In the genomic region with DNA sequence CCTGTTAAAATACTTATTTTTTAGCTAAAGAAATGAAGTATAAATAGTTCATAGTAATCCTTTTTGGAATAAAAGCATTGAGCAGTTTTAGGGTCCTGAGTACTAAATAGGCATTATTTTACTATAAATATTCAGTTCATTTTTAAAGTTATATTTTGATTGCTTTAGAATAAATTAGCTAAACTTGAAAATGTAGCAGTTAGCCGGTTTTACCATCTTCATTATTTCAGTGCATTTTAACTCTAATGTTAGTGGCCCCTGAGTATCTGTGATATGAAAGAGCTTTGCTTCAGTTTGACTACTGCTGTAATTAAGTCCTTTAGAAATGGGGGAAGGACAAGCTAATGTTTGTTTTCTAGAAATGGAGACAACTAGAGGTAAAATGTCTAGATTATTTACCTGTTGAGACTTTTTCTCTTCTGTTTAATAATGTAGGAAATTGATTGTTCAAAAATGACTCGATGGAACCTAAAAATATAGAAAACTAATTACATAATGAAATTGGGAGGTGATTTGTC, we compare ENCODE assay signal across 8 cellular contexts. TPM values are rescaled to one million over a fixed set of nuclear protein-coding genes. Genes with fewer than 3 reads are reported as not detected.
DNase-seq lines count a peak whose midpoint lies in the region; ATAC-seq and TF ChIP-seq lines count a peak whose summit lies in the region.

No MANE protein-coding gene starts in this region.

- intact Hi-C loops in posterior cingulate gyrus (cut with DNase I): no loop called here

- no peak overlapping the region for H3K27ac Mint-ChIP-seq in activated naive CD4-positive, alpha-beta T cell treated with anti-CD3 and anti-CD28 coated beads, Interleukin-2, amount 50 U/mL, for 24 hours
- H3K27ac Mint-ChIP-seq in type B pancreatic cell: no peak overlapping the region

- TF ChIP-seq CTCF in fibroblast of villous mesenchyme (IDR thresholded peaks at IDR 0.05; ENCODE audit: insufficient read depth, low read depth, low read length) (no peak), type B pancreatic cell (conservative IDR thresholded peaks at IDR 0.05) (no peak)

- in situ Hi-C loops in SK-MEL-5 (cut with HindIII; ENCODE audit: low pct_unique_long_range_greater_than_20kb, low sequenced_read_pairs): no loop called here

- H3K4me3 Mint-ChIP-seq in activated naive CD4-positive, alpha-beta T cell treated with anti-CD3 and anti-CD28 coated beads, Interleukin-2, amount 50 U/mL, for 24 hours: peak overlapping the region; percentile 90
- peak overlapping the region; percentile 99 for H3K4me3 Mint-ChIP-seq in type B pancreatic cell

- ATAC-seq in HG02938 (IDR thresholded peaks at IDR 0.05; ENCODE audit: unreplicated experiment) (no peak), HG03108 (IDR thresholded peaks at IDR 0.05; ENCODE audit: unreplicated experiment) (no peak)

- no peaks in the 10 kb centered on the region for H3K9me3 Mint-ChIP-seq in activated naive CD4-positive, alpha-beta T cell treated with anti-CD3 and anti-CD28 coated beads, Interleukin-2, amount 50 U/mL, for 24 hours
- no peaks in the 10 kb centered on the region for H3K9me3 Mint-ChIP-seq in type B pancreatic cell

- H3K4me3 ChIP-seq in fibroblast of villous mesenchyme (ENCODE audit: low read depth, low read length): peak overlapping the region; percentile 97

- peaks cover 17% of the 10 kb centered on the region for H3K36me3 Mint-ChIP-seq in activated naive CD4-positive, alpha-beta T cell treated with anti-CD3 and anti-CD28 coated beads, Interleukin-2, amount 50 U/mL, for 24 hours
- no peaks in the 10 kb centered on the region for H3K36me3 Mint-ChIP-seq in type B pancreatic cell

- H3K27me3 Mint-ChIP-seq in activated naive CD4-positive, alpha-beta T cell treated with anti-CD3 and anti-CD28 coated beads, Interleukin-2, amount 50 U/mL, for 24 hours: peaks cover 11% of the 10 kb centered on the region
- peaks cover 7% of the 10 kb centered on the region for H3K27me3 Mint-ChIP-seq in type B pancreatic cell

- peaks cover 41% of the 10 kb centered on the region for H3K4me1 Mint-ChIP-seq in activated naive CD4-positive, alpha-beta T cell treated with anti-CD3 and anti-CD28 coated beads, Interleukin-2, amount 50 U/mL, for 24 hours
- H3K4me1 Mint-ChIP-seq in type B pancreatic cell (ENCODE audit: unreplicated experiment): peaks cover 29% of the 10 kb centered on the region

- DNase-seq in activated naive CD4-positive, alpha-beta T cell treated with Interleukin-2 at 50 U/mL for 16 hours: no peak
- DNase-seq in SK-MEL-5 (ENCODE audit: low read depth, low spot score) (peak; percentile 14), fibroblast of villous mesenchyme (ENCODE audit: low read depth) (peak; percentile 41), type B pancreatic cell (ENCODE audit: extremely low spot score, unreplicated experiment) (no peak), posterior cingulate gyrus (no peak)

RNA-seq across cellular contexts. Expression of gene SMC4, which starts 3.6 kb away (rescaled TPM):
- total RNA-seq in SK-MEL-5 (2014; rRNA removed; shearing (Covaris generic)): 58.0 and 59.1 TPM in 2 replicates
- polyA plus RNA-seq in SK-MEL-5 (2015; cell fraction: cytosol; rRNA removed): 77.8 and 93.7 TPM in 2 replicates
- 296 and 320 TPM in 2 replicates for polyA plus RNA-seq in SK-MEL-5 (2015; cell fraction: nucleus; rRNA removed)
- total RNA-seq in fibroblast of villous mesenchyme (63.5 and 88.5 TPM in 2 replicates), type B pancreatic cell (ENCODE audit: low replicate concordance) (46.8 and 124 TPM in 2 replicates)

RNA-seq across cellular contexts. Expression of gene IFT80, which starts 4.1 kb away (rescaled TPM):
- 12.8 and 19.3 TPM in 2 replicates for total RNA-seq in SK-MEL-5 (2014; rRNA removed; shearing (Covaris generic))
- polyA plus RNA-seq in SK-MEL-5 (2015; cell fraction: cytosol; rRNA removed): 9.8 and 11.8 TPM in 2 replicates
- 155 and 158 TPM in 2 replicates for polyA plus RNA-seq in SK-MEL-5 (2015; cell fraction: nucleus; rRNA removed)
- 39.0 and 47.9 TPM in 2 replicates for total RNA-seq in fibroblast of villous mesenchyme
- 29.5 and 40.8 TPM in 2 replicates for total RNA-seq in type B pancreatic cell (ENCODE audit: low replicate concordance)

RNA-seq across cellular contexts. Expression of gene TRIM59, which starts 46.5 kb away (rescaled TPM):
- total RNA-seq in SK-MEL-5 (2014; rRNA removed; shearing (Covaris generic)): 3.2 and 9.3 TPM in 2 replicates
- 1.8 and 3.7 TPM in 2 replicates for polyA plus RNA-seq in SK-MEL-5 (2015; cell fraction: cytosol; rRNA removed)
- polyA plus RNA-seq in SK-MEL-5 (2015; cell fraction: nucleus; rRNA removed): 1.7 and 2.3 TPM in 2 replicates
- total RNA-seq in fibroblast of villous mesenchyme (29.6 and 47.5 TPM in 2 replicates), type B pancreatic cell (ENCODE audit: low replicate concordance) (13.8 and 28.1 TPM in 2 replicates)

Comparison
In these comparisons a context has a peak if more than half of its experiments do, and no peak if none do; other contexts are left out.
1. DNase-seq: peak in SK-MEL-5 (single experiment) and fibroblast of villous mesenchyme (single experiment); none in activated naive CD4-positive, alpha-beta T cell treated with Interleukin-2 at 50 U/mL for 16 hours (single experiment), type B pancreatic cell (single experiment) and posterior cingulate gyrus (0 of 10).